In genomic region chr1:160211010-160211790, GRCh38 we compare ENCODE assay signal across 12 cellular contexts.
DNase-seq lines count a peak whose midpoint lies in the region; ATAC-seq lines count a peak whose summit lies in the region.
"Had no signal": no experiment of that assay in that cellular context is flagged by ENCODE, and none has a peak within 500 bp of the region (broad histone marks: within the 10 kb centered on the region; RNA-seq: fewer than 3 reads in every experiment).

No MANE protein-coding gene starts in this region.

- H3K9me3 Mint-ChIP-seq in stimulated activated naive CD8-positive, alpha-beta T cell treated with anti-CD3 and anti-CD28 coated beads, Interleukin-15, Interleukin-2, amounts not matched to agents 100 ng/mL and 50 ng/mL, for 24 hours: no peaks in the 10 kb centered on the region
- H3K9me3 Mint-ChIP-seq in stimulated activated naive CD8-positive, alpha-beta T cell treated with anti-CD3 and anti-CD28 coated beads, Interleukin-15, amount 100 ng/mL, for 72 hours: no peaks in the 10 kb centered on the region
- H3K9me3 Mint-ChIP-seq: CD14-positive monocyte, immature natural killer cell had no signal

- no peaks in the 10 kb centered on the region for H3K27me3 Mint-ChIP-seq in stimulated activated naive CD8-positive, alpha-beta T cell treated with anti-CD3 and anti-CD28 coated beads, Interleukin-15, Interleukin-2, amounts not matched to agents 100 ng/mL and 50 ng/mL, for 24 hours
- H3K27me3 Mint-ChIP-seq in stimulated activated naive CD8-positive, alpha-beta T cell treated with anti-CD3 and anti-CD28 coated beads, Interleukin-15, amount 100 ng/mL, for 72 hours: no peaks in the 10 kb centered on the region

- peak overlapping the region; percentile 9 for H3K27ac Mint-ChIP-seq in stimulated activated naive CD8-positive, alpha-beta T cell treated with anti-CD3 and anti-CD28 coated beads, Interleukin-15, Interleukin-2, amounts not matched to agents 100 ng/mL and 50 ng/mL, for 24 hours
- peak overlapping the region in 1 of 2 donors; percentile 56 for H3K27ac Mint-ChIP-seq in stimulated activated naive CD8-positive, alpha-beta T cell treated with anti-CD3 and anti-CD28 coated beads, Interleukin-15, amount 100 ng/mL, for 72 hours

- peaks cover 76% of the 10 kb centered on the region for H3K36me3 Mint-ChIP-seq in stimulated activated naive CD8-positive, alpha-beta T cell treated with anti-CD3 and anti-CD28 coated beads, Interleukin-15, Interleukin-2, amounts not matched to agents 100 ng/mL and 50 ng/mL, for 24 hours (ENCODE audit: low read depth)

- no peak for ATAC-seq in stimulated activated naive CD8-positive, alpha-beta T cell treated with anti-CD3 and anti-CD28 coated beads, Interleukin-15, amount 100 ng/mL, for 72 hours
- no peak for ATAC-seq in HG02623 (IDR thresholded peaks at IDR 0.05; ENCODE audit: unreplicated experiment)

- H3K4me1 Mint-ChIP-seq in stimulated activated naive CD8-positive, alpha-beta T cell treated with anti-CD3 and anti-CD28 coated beads, Interleukin-15, Interleukin-2, amounts not matched to agents 100 ng/mL and 50 ng/mL, for 24 hours (ENCODE audit: low read depth): peaks cover 40% of the 10 kb centered on the region
- H3K4me1 Mint-ChIP-seq in stimulated activated naive CD8-positive, alpha-beta T cell treated with anti-CD3 and anti-CD28 coated beads, Interleukin-15, amount 100 ng/mL, for 72 hours: peaks cover 45% of the 10 kb centered on the region

- H3K4me3 Mint-ChIP-seq in stimulated activated naive CD8-positive, alpha-beta T cell treated with anti-CD3 and anti-CD28 coated beads, Interleukin-15, Interleukin-2, amounts not matched to agents 100 ng/mL and 50 ng/mL, for 24 hours: no peak overlapping the region
- H3K4me3 Mint-ChIP-seq in stimulated activated naive CD8-positive, alpha-beta T cell treated with anti-CD3 and anti-CD28 coated beads, Interleukin-15, amount 100 ng/mL, for 72 hours: no peak overlapping the region
- H3K4me3 Mint-ChIP-seq: CD14-positive monocyte, immature natural killer cell had no signal

- no peak for DNase-seq in stimulated activated naive CD8-positive, alpha-beta T cell treated with anti-CD3 and anti-CD28 coated beads, Interleukin-15, amount 100 ng/mL, for 72 hours
- peak; percentile 61 for DNase-seq in cerebellar cortex (ENCODE audit: low spot score)
- peak; percentile 43 for DNase-seq in midbrain (lab: John Stamatoyannopoulos, UW)
- DNase-seq in NCI-H128 (lab: John Stamatoyannopoulos, UW; ENCODE audit: unreplicated experiment): no peak
- DNase-seq in KBM-7: no peak
- no peak for DNase-seq in GF-D8 (lab: John Stamatoyannopoulos, UW)
- DNase-seq: activated gamma-delta T cell, immature natural killer cell, NCI-H2029 had no signal

- in situ Hi-C loops in KBM-7 (cut with MboI; ENCODE audit: low pct_unique_long_range_greater_than_20kb, low sequenced_read_pairs): no loop called here

Comparison
In these comparisons a context has a peak if more than half of its experiments do, and no peak if none do; other contexts are left out.
1. DNase-seq: peak in cerebellar cortex (single experiment) and midbrain (single experiment); none in stimulated activated naive CD8-positive, alpha-beta T cell treated with anti-CD3 and anti-CD28 coated beads, Interleukin-15, amount 100 ng/mL, for 72 hours (0 of 2), NCI-H128 (single experiment), KBM-7 (single experiment) and GF-D8 (single experiment).